8 cellular contexts compared by ENCODE assay signal in the genomic region with DNA sequence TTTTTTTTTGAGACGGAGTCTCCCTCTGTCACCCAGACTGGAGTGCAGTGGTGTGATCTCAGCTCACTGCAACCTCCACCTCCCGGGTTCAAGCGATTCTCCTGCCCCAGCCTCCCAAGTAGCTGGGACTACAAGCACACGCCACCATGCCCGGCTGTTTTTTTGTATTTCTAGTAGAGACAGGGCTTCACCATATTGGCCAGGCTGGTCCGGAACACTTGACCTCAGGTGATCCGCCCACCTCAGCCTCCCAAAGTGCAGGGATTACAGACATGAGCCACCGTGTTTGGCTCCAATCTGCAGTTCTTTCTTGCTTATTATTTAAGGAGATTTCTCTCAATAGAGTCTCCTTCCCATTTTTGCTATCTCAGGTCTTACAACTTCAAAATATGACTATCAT.
A peak's percentile ranks its signal among the peaks of the same experiment; 100 is the strongest.
DNase-seq lines count a peak whose midpoint lies in the region; ATAC-seq and TF ChIP-seq lines count a peak whose summit lies in the region.
"Not testable (repeated sequence)": the region's sequence is repeated elsewhere in the genome, so short reads cannot be mapped to it uniquely, and the experiment has no call there.

No MANE protein-coding gene starts in this region.

- TF ChIP-seq POLR2A in spleen (IDR thresholded peaks at IDR 0.05); upper lobe of left lung (IDR thresholded peaks at IDR 0.05): not testable (repeated sequence)

- 95 to 98% methylated on average over 5 to 7 of the region's 8 CpGs for WGBS in endodermal cell (ENCODE audit: insufficient coverage in 1 of 2, insufficient read length in 1 of 2), 2 experiments
- WGBS in spleen, 5 donors, result 85 to 94% (median 93%) methylated on average over 7 to 8 of the region's 8 CpGs
- WGBS in upper lobe of left lung, 2 donors, result 82 to 93% methylated on average over 3 to 8 of the region's 8 CpGs

- H3K4me3 ChIP-seq in Caco-2 (ENCODE audit: low read depth, low read length); endodermal cell (ENCODE audit: low read length); spleen; upper lobe of left lung: not testable (repeated sequence)

- H3K27ac Mint-ChIP-seq in Caco-2 (ENCODE audit: unreplicated experiment) (peak overlapping the region; percentile 68), T-cell (peak overlapping the region; percentile 75 to 87)
- H3K27ac Mint-ChIP-seq in activated T-cell treated with anti-CD3 and anti-CD28 coated beads, Interleukin-2, amount 50 U/mL, for 24 hours, result peak overlapping the region; percentile 97
- peak overlapping the region; percentile 100 for H3K27ac Mint-ChIP-seq in activated naive CD8-positive, alpha-beta T cell treated with anti-CD3 and anti-CD28 coated beads, Interleukin-2, amount 50 U/mL, for 24 hours
- not testable (repeated sequence) for H3K27ac Mint-ChIP-seq in endodermal cell
- peak overlapping the region; percentile 99 to 100 for H3K27ac Mint-ChIP-seq in natural killer cell treated with Interleukin-12 subunit alpha and Interleukin-12 subunit beta and Interleukin-15 and Interleukin-18, amount 100 ng/mL, for 72 hours

- POLR2A ChIA-PET in Caco-2 (lab: Charles Lee), result not testable (repeated sequence)
- POLR2A ChIA-PET in T-cell (lab: Charles Lee), result interaction anchor here (0.6 to 0.7 kb wide), 2 partner anchors 29 to 32 kb away, joined by 3 read pairs; no protein-coding TSS in a partner anchor

- H3K9me3 ChIP-seq in Caco-2; endodermal cell (ENCODE audit: control insufficient read depth, low read length); spleen; upper lobe of left lung: not testable (repeated sequence)

- not testable (repeated sequence) for DNase-seq in Caco-2; T-cell; activated T-cell treated with anti-CD3 and anti-CD28 coated beads, Interleukin-2, amount 50 U/mL, for 24 hours; activated naive CD8-positive, alpha-beta T cell treated with anti-CD3 and anti-CD28 coated beads, Interleukin-2, amount 50 U/mL, for 24 hours; endodermal cell; natural killer cell treated with Interleukin-12 subunit alpha and Interleukin-12 subunit beta and Interleukin-15 and Interleukin-18, amount 100 ng/mL, for 72 hours (ENCODE audit: low spot score); spleen; upper lobe of left lung

- not testable (repeated sequence) for H3K9me3 Mint-ChIP-seq in Caco-2 (ENCODE audit: unreplicated experiment); T-cell; activated T-cell treated with anti-CD3 and anti-CD28 coated beads, Interleukin-2, amount 50 U/mL, for 24 hours; activated naive CD8-positive, alpha-beta T cell treated with anti-CD3 and anti-CD28 coated beads, Interleukin-2, amount 50 U/mL, for 24 hours; endodermal cell; natural killer cell treated with Interleukin-12 subunit alpha and Interleukin-12 subunit beta and Interleukin-15 and Interleukin-18, amount 100 ng/mL, for 72 hours

- peaks cover 54% of the 10 kb centered on the region for H3K4me1 ChIP-seq in Caco-2
- not testable (repeated sequence) for H3K4me1 ChIP-seq in endodermal cell (ENCODE audit: control insufficient read depth, insufficient read depth, low read length)
- peaks cover 17 to 75% (median 49%) of the 10 kb centered on the region in 6 donors for H3K4me1 ChIP-seq in spleen
- peaks cover 35 to 51% (median 42%) of the 10 kb centered on the region in 4 donors for H3K4me1 ChIP-seq in upper lobe of left lung

- H3K27me3 Mint-ChIP-seq in Caco-2 (ENCODE audit: insufficient read depth, unreplicated experiment); T-cell; activated T-cell treated with anti-CD3 and anti-CD28 coated beads, Interleukin-2, amount 50 U/mL, for 24 hours; activated naive CD8-positive, alpha-beta T cell treated with anti-CD3 and anti-CD28 coated beads, Interleukin-2, amount 50 U/mL, for 24 hours; endodermal cell (ENCODE audit: insufficient read depth); natural killer cell treated with Interleukin-12 subunit alpha and Interleukin-12 subunit beta and Interleukin-15 and Interleukin-18, amount 100 ng/mL, for 72 hours: not testable (repeated sequence)

- not testable (repeated sequence) for TF ChIP-seq EP300 in upper lobe of left lung (IDR thresholded peaks at IDR 0.05)

- intact Hi-C loops in Caco-2 (cut with micrococcal nuclease; ENCODE audit: unreplicated experiment); spleen (cut with DNase I; ENCODE audit: low total_unique reads): not testable (repeated sequence)

- CTCF ChIA-PET in Caco-2 (lab: Charles Lee), result not testable (repeated sequence)
- CTCF ChIA-PET in T-cell (lab: Charles Lee), result interaction anchor here (0.7 kb wide), 2 partner anchors 49 to 83 kb away, joined by 6 to 7 read pairs; a partner anchor contains a TSS

- peaks cover 58% of the 10 kb centered on the region for H3K36me3 Mint-ChIP-seq in Caco-2 (ENCODE audit: insufficient read depth, unreplicated experiment)
- peaks cover 11% of the 10 kb centered on the region for H3K36me3 Mint-ChIP-seq in T-cell
- peaks cover 62% of the 10 kb centered on the region for H3K36me3 Mint-ChIP-seq in activated T-cell treated with anti-CD3 and anti-CD28 coated beads, Interleukin-2, amount 50 U/mL, for 24 hours (ENCODE audit: low read depth)
- H3K36me3 Mint-ChIP-seq in activated naive CD8-positive, alpha-beta T cell treated with anti-CD3 and anti-CD28 coated beads, Interleukin-2, amount 50 U/mL, for 24 hours (ENCODE audit: low read depth), result peaks cover 30% of the 10 kb centered on the region
- peaks cover 14% of the 10 kb centered on the region for H3K36me3 Mint-ChIP-seq in endodermal cell (ENCODE audit: low read depth)
- not testable (repeated sequence) for H3K36me3 Mint-ChIP-seq in natural killer cell treated with Interleukin-12 subunit alpha and Interleukin-12 subunit beta and Interleukin-15 and Interleukin-18, amount 100 ng/mL, for 72 hours

- H3K27me3 ChIP-seq in Caco-2 (replicated peaks; ENCODE audit: control insufficient read depth, insufficient read depth, low read length); endodermal cell (ENCODE audit: control insufficient read depth, insufficient read depth, low read length, poor library complexity, severe bottlenecking); spleen (replicated peaks in 1 of 7); upper lobe of left lung: not testable (repeated sequence)

- not testable (repeated sequence) for BruUV-seq in Caco-2 (replicated peaks; lab: Mats Ljungman, UMichigan)

- not testable (repeated sequence) for ATAC-seq in T-cell (replicated peaks in 1 of 4); activated naive CD8-positive, alpha-beta T cell treated with anti-CD3 and anti-CD28 coated beads, Interleukin-2, amount 50 U/mL, for 24 hours; natural killer cell treated with Interleukin-12 subunit alpha and Interleukin-12 subunit beta and Interleukin-15 and Interleukin-18, amount 100 ng/mL, for 72 hours; upper lobe of left lung (ENCODE audit: low FRiP score in 2 of 2)

- peak overlapping the region; percentile 16 for H3K27ac ChIP-seq in endodermal cell (ENCODE audit: low read depth, low read length)
- peak overlapping the region in 7 of 8 donors; percentile 33 to 93 (median 70) for H3K27ac ChIP-seq in spleen
- H3K27ac ChIP-seq in upper lobe of left lung, result peak overlapping the region; percentile 73 to 82 (median 77)

- TF ChIP-seq CTCF in Caco-2 (IDR thresholded peaks at IDR 0.05; ENCODE audit: insufficient read depth in 1 of 2, low read depth in 1 of 2, low read length in 1 of 2, severe bottlenecking in 1 of 2, unreplicated experiment in 1 of 2); endodermal cell (conservative IDR thresholded peaks at IDR 0.05); spleen (IDR thresholded peaks at IDR 0.05 in 8 of 11, conservative IDR thresholded peaks at IDR 0.05 in 3 of 11); upper lobe of left lung (IDR thresholded peaks at IDR 0.05): not testable (repeated sequence)

- H3K9ac ChIP-seq in endodermal cell (ENCODE audit: extremely low read depth, low read length, poor library complexity, severe bottlenecking), result not testable (repeated sequence)

- H3K4me1 Mint-ChIP-seq in Caco-2 (ENCODE audit: low read depth, unreplicated experiment) (peaks cover 18% of the 10 kb centered on the region), T-cell (peaks cover 27 to 40% (median 38%) of the 10 kb centered on the region in 3 donors), endodermal cell (peaks cover 15% of the 10 kb centered on the region)
- H3K4me1 Mint-ChIP-seq in activated T-cell treated with anti-CD3 and anti-CD28 coated beads, Interleukin-2, amount 50 U/mL, for 24 hours (ENCODE audit: low read depth), result peaks cover 58% of the 10 kb centered on the region
- H3K4me1 Mint-ChIP-seq in activated naive CD8-positive, alpha-beta T cell treated with anti-CD3 and anti-CD28 coated beads, Interleukin-2, amount 50 U/mL, for 24 hours, result peaks cover 60% of the 10 kb centered on the region
- peaks cover 17 to 18% of the 10 kb centered on the region in 2 donors for H3K4me1 Mint-ChIP-seq in natural killer cell treated with Interleukin-12 subunit alpha and Interleukin-12 subunit beta and Interleukin-15 and Interleukin-18, amount 100 ng/mL, for 72 hours (ENCODE audit: low read depth in 2 of 2)

- H3K36me3 ChIP-seq in Caco-2 (ENCODE audit: control insufficient read depth, insufficient read depth, low read length); endodermal cell (ENCODE audit: control insufficient read depth, insufficient read depth, low read length); upper lobe of left lung: not testable (repeated sequence)
- H3K36me3 ChIP-seq in spleen, result peaks cover 0 to 33% (median 0%) of the 10 kb centered on the region in 6 donors

- H3K4me3 Mint-ChIP-seq in Caco-2 (ENCODE audit: unreplicated experiment); T-cell; activated T-cell treated with anti-CD3 and anti-CD28 coated beads, Interleukin-2, amount 50 U/mL, for 24 hours; activated naive CD8-positive, alpha-beta T cell treated with anti-CD3 and anti-CD28 coated beads, Interleukin-2, amount 50 U/mL, for 24 hours; endodermal cell; natural killer cell treated with Interleukin-12 subunit alpha and Interleukin-12 subunit beta and Interleukin-15 and Interleukin-18, amount 100 ng/mL, for 72 hours: not testable (repeated sequence)

Comparison
In these comparisons a context has a peak if more than half of its experiments do, and no peak if none do; other contexts are left out.
1. H3K27ac ChIP-seq: peak in every context shown above with its lines; median percentile 77 in upper lobe of left lung; 70 in spleen; 16 in endodermal cell.